In genomic region chr1:70195342-70195741, GRCh38 we compare ENCODE assay signal across 14 cellular contexts.
DNase-seq lines count a peak whose midpoint lies in the region; ATAC-seq and FAIRE-seq lines count a peak whose summit lies in the region.
"Had no signal": no experiment of that assay in that cellular context is flagged by ENCODE, and none has a peak within 500 bp of the region (broad histone marks: within the 10 kb centered on the region; RNA-seq: fewer than 3 reads in every experiment).

No MANE protein-coding gene starts in this region.

- DNase-seq in GM19239 (ENCODE audit: insufficient read length, low spot score), result no peak
- peak; percentile 20 for DNase-seq in kidney tubule cell (ENCODE audit: low spot score)
- DNase-seq in ecto neural progenitor cell (ENCODE audit: low spot score), result no peak
- no peak for DNase-seq in foreskin melanocyte
- no peak for DNase-seq in Ammon's horn (ENCODE audit: low spot score)
- no peak for DNase-seq in HuH-7 (ENCODE audit: low spot score)
- DNase-seq: activated T-cell treated with anti-CD3 and anti-CD28 coated beads, Interleukin-2, amount 50 U/mL, for 4 hours; DMS153; mucosa of descending colon; NCI-H774; stimulated activated naive CD8-positive, alpha-beta T cell treated with anti-CD3 and anti-CD28 coated beads, Interleukin-15, amount 100 ng/mL, for 72 hours had no signal

- ATAC-seq in HG02571 (IDR thresholded peaks at IDR 0.05; ENCODE audit: unreplicated experiment), result peak; percentile 70
- ATAC-seq in HG03196 (IDR thresholded peaks at IDR 0.05; ENCODE audit: unreplicated experiment), result peak; percentile 89
- ATAC-seq: activated T-cell treated with anti-CD3 and anti-CD28 coated beads, Interleukin-2, amount 50 U/mL, for 4 hours; mucosa of descending colon; stimulated activated naive CD8-positive, alpha-beta T cell treated with anti-CD3 and anti-CD28 coated beads, Interleukin-15, amount 100 ng/mL, for 72 hours had no signal

- FAIRE-seq in GM19239 (lab: Jason Lieb, UNC), result peak; percentile 69
- FAIRE-seq: keratinocyte had no signal
